Comparison of ENCODE assay signal across 1 cellular context in the genomic region with DNA sequence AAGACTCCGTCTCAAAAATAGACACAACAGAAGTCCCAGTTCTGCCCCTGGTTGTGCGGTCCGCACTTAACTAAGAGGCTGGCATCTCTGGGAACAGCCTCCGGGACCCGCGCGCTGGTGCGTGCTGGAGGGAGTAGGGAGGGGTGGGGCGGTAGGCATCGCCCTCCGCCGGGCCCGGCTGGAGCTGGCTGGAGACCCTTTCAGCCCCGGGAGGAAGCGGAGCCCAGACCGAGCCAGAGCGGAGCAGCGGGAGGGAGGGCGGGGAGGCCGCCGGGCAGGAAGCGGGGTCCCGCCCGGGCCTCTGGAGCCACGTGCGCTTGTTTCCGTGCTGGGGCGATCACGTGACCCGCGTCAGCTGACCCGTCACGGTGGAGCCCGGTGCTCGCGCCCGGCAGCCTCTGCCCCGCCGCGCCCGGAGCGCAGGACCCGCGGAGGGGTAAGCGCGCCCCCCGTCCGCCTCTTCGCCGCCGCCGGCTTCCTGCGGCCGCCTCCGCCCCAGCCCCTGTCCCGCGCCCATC.
TF ChIP-seq lines count a peak whose summit lies in the region.

WDR81 (plus strand) TSS at position 354 of the 518 bp plus-strand sequence. CDS start 256 bp downstream, outside the sequence.

TF ChIP-seq in K562, 482 proteins besides CTCF, POLR2A, EP300 and RAD21 (continued from another document and continues in another):
- TF ChIP-seq, protein P1, sequence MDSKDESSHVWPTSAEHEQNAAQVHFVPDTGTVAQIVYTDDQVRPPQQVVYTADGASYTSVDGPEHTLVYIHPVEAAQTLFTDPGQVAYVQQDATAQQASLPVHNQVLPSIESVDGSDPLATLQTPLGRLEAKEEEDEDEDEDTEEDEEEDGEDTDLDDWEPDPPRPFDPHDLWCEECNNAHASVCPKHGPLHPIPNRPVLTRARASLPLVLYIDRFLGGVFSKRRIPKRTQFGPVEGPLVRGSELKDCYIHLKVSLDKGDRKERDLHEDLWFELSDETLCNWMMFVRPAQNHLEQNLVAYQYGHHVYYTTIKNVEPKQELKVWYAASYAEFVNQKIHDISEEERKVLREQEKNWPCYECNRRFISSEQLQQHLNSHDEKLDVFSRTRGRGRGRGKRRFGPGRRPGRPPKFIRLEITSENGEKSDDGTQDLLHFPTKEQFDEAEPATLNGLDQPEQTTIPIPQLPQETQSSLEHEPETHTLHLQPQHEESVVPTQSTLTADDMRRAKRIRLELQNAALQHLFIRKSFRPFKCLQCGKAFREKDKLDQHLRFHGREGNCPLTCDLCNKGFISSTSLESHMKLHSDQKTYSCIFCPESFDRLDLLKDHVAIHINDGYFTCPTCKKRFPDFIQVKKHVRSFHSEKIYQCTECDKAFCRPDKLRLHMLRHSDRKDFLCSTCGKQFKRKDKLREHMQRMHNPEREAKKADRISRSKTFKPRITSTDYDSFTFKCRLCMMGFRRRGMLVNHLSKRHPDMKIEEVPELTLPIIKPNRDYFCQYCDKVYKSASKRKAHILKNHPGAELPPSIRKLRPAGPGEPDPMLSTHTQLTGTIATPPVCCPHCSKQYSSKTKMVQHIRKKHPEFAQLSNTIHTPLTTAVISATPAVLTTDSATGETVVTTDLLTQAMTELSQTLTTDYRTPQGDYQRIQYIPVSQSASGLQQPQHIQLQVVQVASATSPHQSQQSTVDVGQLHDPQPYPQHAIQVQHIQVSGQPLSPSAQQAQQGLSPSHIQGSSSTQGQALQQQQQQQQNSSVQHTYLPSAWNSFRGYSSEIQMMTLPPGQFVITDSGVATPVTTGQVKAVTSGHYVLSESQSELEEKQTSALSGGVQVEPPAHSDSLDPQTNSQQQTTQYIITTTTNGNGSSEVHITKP (IDR thresholded peaks at IDR 0.05; ENCODE audit: partially characterized antibody), result no peak
- TF ChIP-seq RBFOX2 (IDR thresholded peaks at IDR 0.05; ENCODE audit: low read depth, low read length), result peak; percentile 66
- peak in 1 of 3 experiments; percentile 17 for TF ChIP-seq YY1 (IDR thresholded peaks at IDR 0.05; ENCODE audit: borderline replicate concordance in 1 of 3, control insufficient read depth in 1 of 3, extremely low read depth in 1 of 3, insufficient read depth in 3 of 3, insufficient read length in 1 of 3, insufficient replicate concordance in 2 of 3, low read depth in 1 of 3, low read length in 2 of 3)
- peak; percentile 84 for TF ChIP-seq TFAP4 (CRISPR knock-in tag; IDR thresholded peaks at IDR 0.05; ENCODE audit: borderline replicate concordance)
- TF ChIP-seq, protein P2, sequence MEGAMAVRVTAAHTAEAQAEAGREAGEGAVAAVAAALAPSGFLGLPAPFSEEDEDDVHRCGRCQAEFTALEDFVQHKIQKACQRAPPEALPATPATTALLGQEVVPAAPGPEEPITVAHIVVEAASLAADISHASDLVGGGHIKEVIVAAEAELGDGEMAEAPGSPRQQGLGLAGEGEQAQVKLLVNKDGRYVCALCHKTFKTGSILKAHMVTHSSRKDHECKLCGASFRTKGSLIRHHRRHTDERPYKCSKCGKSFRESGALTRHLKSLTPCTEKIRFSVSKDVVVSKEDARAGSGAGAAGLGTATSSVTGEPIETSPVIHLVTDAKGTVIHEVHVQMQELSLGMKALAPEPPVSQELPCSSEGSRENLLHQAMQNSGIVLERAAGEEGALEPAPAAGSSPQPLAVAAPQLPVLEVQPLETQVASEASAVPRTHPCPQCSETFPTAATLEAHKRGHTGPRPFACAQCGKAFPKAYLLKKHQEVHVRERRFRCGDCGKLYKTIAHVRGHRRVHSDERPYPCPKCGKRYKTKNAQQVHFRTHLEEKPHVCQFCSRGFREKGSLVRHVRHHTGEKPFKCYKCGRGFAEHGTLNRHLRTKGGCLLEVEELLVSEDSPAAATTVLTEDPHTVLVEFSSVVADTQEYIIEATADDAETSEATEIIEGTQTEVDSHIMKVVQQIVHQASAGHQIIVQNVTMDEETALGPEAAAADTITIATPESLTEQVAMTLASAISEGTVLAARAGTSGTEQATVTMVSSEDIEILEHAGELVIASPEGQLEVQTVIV (CRISPR knock-in tag; IDR thresholded peaks at IDR 0.05; ENCODE audit: borderline replicate concordance), result no peak
- no peak for TF ChIP-seq RNF219 (CRISPR knock-in tag; IDR thresholded peaks at IDR 0.05)
- TF ChIP-seq ZNF512 (tag; IDR thresholded peaks at IDR 0.05), result no peak
- no peak for TF ChIP-seq SMARCC2 (IDR thresholded peaks at IDR 0.05; ENCODE audit: low read depth)
- TF ChIP-seq ELF4 (CRISPR knock-in tag; IDR thresholded peaks at IDR 0.05), result no peak
- no peak for TF ChIP-seq RFX5 (IDR thresholded peaks at IDR 0.05; ENCODE audit: low read depth, low read length)
- TF ChIP-seq ZNF384 (IDR thresholded peaks at IDR 0.05; ENCODE audit: low read depth, low read length), result no peak
- no peak for TF ChIP-seq ZNF398 (CRISPR knock-in tag; IDR thresholded peaks at IDR 0.05)
- no peak for TF ChIP-seq ETV6 (IDR thresholded peaks at IDR 0.05; ENCODE audit: borderline replicate concordance in 1 of 2, low read depth in 2 of 2, low read length in 1 of 2)
- no peak for TF ChIP-seq ETV6 (CRISPR knock-in tag; IDR thresholded peaks at IDR 0.05; ENCODE audit: borderline replicate concordance)
- TF ChIP-seq LCOR (CRISPR knock-in tag; IDR thresholded peaks at IDR 0.05), result no peak
- no peak for TF ChIP-seq PHF8 (IDR thresholded peaks at IDR 0.05; ENCODE audit: borderline replicate concordance, low read length)
- no peak for TF ChIP-seq RUNX1 (IDR thresholded peaks at IDR 0.05; ENCODE audit: low read depth)
- TF ChIP-seq HDAC2 (IDR thresholded peaks at IDR 0.05), result no peak
- TF ChIP-seq, protein P3, sequence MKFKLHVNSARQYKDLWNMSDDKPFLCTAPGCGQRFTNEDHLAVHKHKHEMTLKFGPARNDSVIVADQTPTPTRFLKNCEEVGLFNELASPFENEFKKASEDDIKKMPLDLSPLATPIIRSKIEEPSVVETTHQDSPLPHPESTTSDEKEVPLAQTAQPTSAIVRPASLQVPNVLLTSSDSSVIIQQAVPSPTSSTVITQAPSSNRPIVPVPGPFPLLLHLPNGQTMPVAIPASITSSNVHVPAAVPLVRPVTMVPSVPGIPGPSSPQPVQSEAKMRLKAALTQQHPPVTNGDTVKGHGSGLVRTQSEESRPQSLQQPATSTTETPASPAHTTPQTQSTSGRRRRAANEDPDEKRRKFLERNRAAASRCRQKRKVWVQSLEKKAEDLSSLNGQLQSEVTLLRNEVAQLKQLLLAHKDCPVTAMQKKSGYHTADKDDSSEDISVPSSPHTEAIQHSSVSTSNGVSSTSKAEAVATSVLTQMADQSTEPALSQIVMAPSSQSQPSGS (CRISPR knock-in tag; IDR thresholded peaks at IDR 0.05), result no peak
- no peak for TF ChIP-seq ARID1B (IDR thresholded peaks at IDR 0.05)
- TF ChIP-seq, protein P4, sequence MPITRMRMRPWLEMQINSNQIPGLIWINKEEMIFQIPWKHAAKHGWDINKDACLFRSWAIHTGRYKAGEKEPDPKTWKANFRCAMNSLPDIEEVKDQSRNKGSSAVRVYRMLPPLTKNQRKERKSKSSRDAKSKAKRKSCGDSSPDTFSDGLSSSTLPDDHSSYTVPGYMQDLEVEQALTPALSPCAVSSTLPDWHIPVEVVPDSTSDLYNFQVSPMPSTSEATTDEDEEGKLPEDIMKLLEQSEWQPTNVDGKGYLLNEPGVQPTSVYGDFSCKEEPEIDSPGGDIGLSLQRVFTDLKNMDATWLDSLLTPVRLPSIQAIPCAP (CRISPR knock-in tag; IDR thresholded peaks at IDR 0.05; ENCODE audit: borderline replicate concordance), result no peak
- TF ChIP-seq GTF2E2 (tag; IDR thresholded peaks at IDR 0.05), result no peak
- TF ChIP-seq SRF (CRISPR knock-in tag; IDR thresholded peaks at IDR 0.05), result no peak
- TF ChIP-seq, protein P5, sequence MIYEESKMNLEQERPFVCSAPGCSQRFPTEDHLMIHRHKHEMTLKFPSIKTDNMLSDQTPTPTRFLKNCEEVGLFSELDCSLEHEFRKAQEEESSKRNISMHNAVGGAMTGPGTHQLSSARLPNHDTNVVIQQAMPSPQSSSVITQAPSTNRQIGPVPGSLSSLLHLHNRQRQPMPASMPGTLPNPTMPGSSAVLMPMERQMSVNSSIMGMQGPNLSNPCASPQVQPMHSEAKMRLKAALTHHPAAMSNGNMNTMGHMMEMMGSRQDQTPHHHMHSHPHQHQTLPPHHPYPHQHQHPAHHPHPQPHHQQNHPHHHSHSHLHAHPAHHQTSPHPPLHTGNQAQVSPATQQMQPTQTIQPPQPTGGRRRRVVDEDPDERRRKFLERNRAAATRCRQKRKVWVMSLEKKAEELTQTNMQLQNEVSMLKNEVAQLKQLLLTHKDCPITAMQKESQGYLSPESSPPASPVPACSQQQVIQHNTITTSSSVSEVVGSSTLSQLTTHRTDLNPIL (CRISPR knock-in tag; IDR thresholded peaks at IDR 0.05), result no peak
- TF ChIP-seq DPF2 (IDR thresholded peaks at IDR 0.05), result no peak
- no peak for TF ChIP-seq SLC30A9 (CRISPR knock-in tag; IDR thresholded peaks at IDR 0.05)
- TF ChIP-seq, protein P6, sequence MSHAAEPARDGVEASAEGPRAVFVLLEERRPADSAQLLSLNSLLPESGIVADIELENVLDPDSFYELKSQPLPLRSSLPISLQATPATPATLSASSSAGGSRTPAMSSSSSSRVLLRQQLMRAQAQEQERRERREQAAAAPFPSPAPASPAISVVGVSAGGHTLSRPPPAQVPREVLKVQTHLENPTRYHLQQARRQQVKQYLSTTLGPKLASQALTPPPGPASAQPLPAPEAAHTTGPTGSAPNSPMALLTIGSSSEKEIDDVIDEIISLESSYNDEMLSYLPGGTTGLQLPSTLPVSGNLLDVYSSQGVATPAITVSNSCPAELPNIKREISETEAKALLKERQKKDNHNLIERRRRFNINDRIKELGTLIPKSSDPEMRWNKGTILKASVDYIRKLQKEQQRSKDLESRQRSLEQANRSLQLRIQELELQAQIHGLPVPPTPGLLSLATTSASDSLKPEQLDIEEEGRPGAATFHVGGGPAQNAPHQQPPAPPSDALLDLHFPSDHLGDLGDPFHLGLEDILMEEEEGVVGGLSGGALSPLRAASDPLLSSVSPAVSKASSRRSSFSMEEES (CRISPR knock-in tag; IDR thresholded peaks at IDR 0.05), result peak; percentile 99
- no peak for TF ChIP-seq PTBP1 (IDR thresholded peaks at IDR 0.05; ENCODE audit: low read depth, low read length)
- no peak for TF ChIP-seq SPI1 (IDR thresholded peaks at IDR 0.05; ENCODE audit: borderline replicate concordance, low read depth, low read length)
- TF ChIP-seq FOSL1 (tag; conservative IDR thresholded peaks at IDR 0.05), result no peak
- TF ChIP-seq, protein P7, sequence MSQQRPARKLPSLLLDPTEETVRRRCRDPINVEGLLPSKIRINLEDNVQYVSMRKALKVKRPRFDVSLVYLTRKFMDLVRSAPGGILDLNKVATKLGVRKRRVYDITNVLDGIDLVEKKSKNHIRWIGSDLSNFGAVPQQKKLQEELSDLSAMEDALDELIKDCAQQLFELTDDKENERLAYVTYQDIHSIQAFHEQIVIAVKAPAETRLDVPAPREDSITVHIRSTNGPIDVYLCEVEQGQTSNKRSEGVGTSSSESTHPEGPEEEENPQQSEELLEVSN (IDR thresholded peaks at IDR 0.05; ENCODE audit: borderline replicate concordance in 1 of 2, extremely low read depth in 1 of 2, insufficient read depth in 1 of 2, insufficient read length in 1 of 2, low read depth in 1 of 2, low read length in 1 of 2, poor library complexity in 1 of 2, severe bottlenecking in 1 of 2), result peak; percentile 86 to 98
- TF ChIP-seq, protein P8, sequence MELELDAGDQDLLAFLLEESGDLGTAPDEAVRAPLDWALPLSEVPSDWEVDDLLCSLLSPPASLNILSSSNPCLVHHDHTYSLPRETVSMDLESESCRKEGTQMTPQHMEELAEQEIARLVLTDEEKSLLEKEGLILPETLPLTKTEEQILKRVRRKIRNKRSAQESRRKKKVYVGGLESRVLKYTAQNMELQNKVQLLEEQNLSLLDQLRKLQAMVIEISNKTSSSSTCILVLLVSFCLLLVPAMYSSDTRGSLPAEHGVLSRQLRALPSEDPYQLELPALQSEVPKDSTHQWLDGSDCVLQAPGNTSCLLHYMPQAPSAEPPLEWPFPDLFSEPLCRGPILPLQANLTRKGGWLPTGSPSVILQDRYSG (tag; conservative IDR thresholded peaks at IDR 0.05; ENCODE audit: low read depth), result no peak
